Comparison of ENCODE assay signal across 9 cellular contexts in the genomic region with DNA sequence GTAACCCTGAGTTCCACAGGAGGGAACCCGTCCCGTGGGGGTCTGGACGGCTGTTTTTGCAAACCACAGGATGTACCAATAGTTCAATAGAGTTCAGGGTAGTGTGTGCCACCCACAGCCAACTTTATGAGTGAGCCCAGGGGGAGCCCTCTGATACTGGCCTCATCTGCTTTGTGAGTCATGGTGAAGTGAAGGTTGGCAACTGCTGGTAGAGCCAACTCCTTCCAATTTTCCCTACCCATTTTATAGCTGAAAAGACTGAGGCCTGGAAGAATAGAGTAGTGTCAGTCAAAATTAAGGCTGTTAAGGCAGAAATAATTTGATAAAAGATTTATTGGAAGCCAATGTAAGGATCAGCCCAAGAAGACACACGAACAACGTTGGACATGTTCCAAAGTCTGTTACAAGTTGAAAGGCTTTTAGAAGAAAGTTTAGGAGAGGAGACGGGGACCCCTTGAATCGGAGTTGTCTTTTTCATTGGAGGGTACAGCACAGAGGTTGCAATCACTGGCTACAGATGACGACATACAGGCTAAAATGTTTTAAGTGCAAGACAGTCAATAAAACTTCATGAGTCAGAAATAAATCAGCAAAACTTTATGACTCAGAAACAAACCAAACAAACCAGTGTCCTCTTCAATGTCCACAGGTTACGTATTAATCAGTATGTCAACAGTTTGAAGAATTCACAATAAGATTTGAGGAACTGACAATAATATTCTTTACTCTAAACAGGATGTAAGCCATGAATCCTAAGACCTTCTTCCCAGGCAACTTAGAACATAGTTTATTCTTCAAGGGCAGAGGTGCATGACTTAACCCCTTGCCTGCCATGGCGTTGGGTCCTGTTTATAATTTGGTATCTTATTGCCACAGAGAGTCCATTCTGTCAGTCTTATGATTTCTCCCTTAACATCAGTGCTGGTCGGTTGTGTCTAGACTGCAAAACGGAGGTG.
DNase-seq lines count a peak whose midpoint lies in the region; ATAC-seq and TF ChIP-seq lines count a peak whose summit lies in the region.
"Had no signal": no experiment of that assay in that cellular context is flagged by ENCODE, and none has a peak within 500 bp of the region (broad histone marks: within the 10 kb centered on the region; RNA-seq: fewer than 3 reads in every experiment).

No MANE protein-coding gene starts in this region.

- no peak for ATAC-seq in activated T-cell treated with anti-CD3 and anti-CD28 coated beads, Interleukin-2, amount 50 U/mL, for 4 hours
- no peak for ATAC-seq in HG03039 (IDR thresholded peaks at IDR 0.05; ENCODE audit: unreplicated experiment)
- ATAC-seq: activated CD8-positive, alpha-beta memory T cell treated with anti-CD3 and anti-CD28 coated beads, Interleukin-2, amount 10 ng/mL, durations not matched to agents 7 days and 5 days had no signal

- DNase-seq in ELR (ENCODE audit: low read depth) (peak; percentile 95), Peyer's patch (peak in 1 of 3 donors; percentile 55), epithelial cell of esophagus (ENCODE audit: low read depth) (peak; percentile 91), non-pigmented ciliary epithelial cell (ENCODE audit: low read depth) (peak; percentile 69), COR-L47 (lab: John Stamatoyannopoulos, UW) (no peak), NOMO-1 (lab: John Stamatoyannopoulos, UW; ENCODE audit: unreplicated experiment in 2 of 2) (no peak)
- DNase-seq in activated T-cell treated with anti-CD3 and anti-CD28 coated beads, Interleukin-2, amount 50 U/mL, for 4 hours: no peak
- DNase-seq: activated CD8-positive, alpha-beta memory T cell treated with anti-CD3 and anti-CD28 coated beads, Interleukin-2, amount 10 ng/mL, durations not matched to agents 7 days and 5 days had no signal

- no peaks in the 10 kb centered on the region for H3K27me3 ChIP-seq in Peyer's patch

- H3K4me3 ChIP-seq in Peyer's patch (no peak overlapping the region), epithelial cell of esophagus (ENCODE audit: low read length) (no peak overlapping the region)

- H3K4me3 Mint-ChIP-seq in activated T-cell treated with anti-CD3 and anti-CD28 coated beads, Interleukin-2, amount 50 U/mL, for 4 hours: no peak overlapping the region
- H3K4me3 Mint-ChIP-seq: activated CD8-positive, alpha-beta memory T cell treated with anti-CD3 and anti-CD28 coated beads, Interleukin-2, amount 10 ng/mL, durations not matched to agents 7 days and 5 days had no signal

- no peaks in the 10 kb centered on the region for H3K36me3 Mint-ChIP-seq in activated T-cell treated with anti-CD3 and anti-CD28 coated beads, Interleukin-2, amount 50 U/mL, for 4 hours (ENCODE audit: insufficient read depth)
- H3K36me3 Mint-ChIP-seq: activated CD8-positive, alpha-beta memory T cell treated with anti-CD3 and anti-CD28 coated beads, Interleukin-2, amount 10 ng/mL, durations not matched to agents 7 days and 5 days had no signal

- H3K27me3 Mint-ChIP-seq in activated T-cell treated with anti-CD3 and anti-CD28 coated beads, Interleukin-2, amount 50 U/mL, for 4 hours (ENCODE audit: low read depth): peaks cover 10% of the 10 kb centered on the region

- peaks cover 0 to 31% (median 0%) of the 10 kb centered on the region in 4 donors for H3K4me1 ChIP-seq in Peyer's patch

- no peak for TF ChIP-seq POLR2A in Peyer's patch (IDR thresholded peaks at IDR 0.05)

- H3K27ac ChIP-seq in Peyer's patch: peak overlapping the region in 3 of 4 donors; percentile 8 to 64 (median 23)

- H3K9me3 Mint-ChIP-seq in activated T-cell treated with anti-CD3 and anti-CD28 coated beads, Interleukin-2, amount 50 U/mL, for 4 hours: no peaks in the 10 kb centered on the region

- no peaks in the 10 kb centered on the region for H3K9me3 ChIP-seq in Peyer's patch

- no peaks in the 10 kb centered on the region for H3K36me3 ChIP-seq in Peyer's patch

- H3K4me1 Mint-ChIP-seq in activated T-cell treated with anti-CD3 and anti-CD28 coated beads, Interleukin-2, amount 50 U/mL, for 4 hours (ENCODE audit: low read depth): no peaks in the 10 kb centered on the region

- no peak for TF ChIP-seq CTCF in Peyer's patch (IDR thresholded peaks at IDR 0.05)
- TF ChIP-seq CTCF in epithelial cell of esophagus (IDR thresholded peaks at IDR 0.05; ENCODE audit: insufficient read depth, low read depth, low read length, missing control alignments): no peak

Comparison
In these comparisons a context has a peak if more than half of its experiments do, and no peak if none do; other contexts are left out.
1. DNase-seq: peak in ELR (single experiment), epithelial cell of esophagus (single experiment) and non-pigmented ciliary epithelial cell (single experiment); none in activated T-cell treated with anti-CD3 and anti-CD28 coated beads, Interleukin-2, amount 50 U/mL, for 4 hours (single experiment), COR-L47 (single experiment) and NOMO-1 (0 of 2).